In the genomic region with DNA sequence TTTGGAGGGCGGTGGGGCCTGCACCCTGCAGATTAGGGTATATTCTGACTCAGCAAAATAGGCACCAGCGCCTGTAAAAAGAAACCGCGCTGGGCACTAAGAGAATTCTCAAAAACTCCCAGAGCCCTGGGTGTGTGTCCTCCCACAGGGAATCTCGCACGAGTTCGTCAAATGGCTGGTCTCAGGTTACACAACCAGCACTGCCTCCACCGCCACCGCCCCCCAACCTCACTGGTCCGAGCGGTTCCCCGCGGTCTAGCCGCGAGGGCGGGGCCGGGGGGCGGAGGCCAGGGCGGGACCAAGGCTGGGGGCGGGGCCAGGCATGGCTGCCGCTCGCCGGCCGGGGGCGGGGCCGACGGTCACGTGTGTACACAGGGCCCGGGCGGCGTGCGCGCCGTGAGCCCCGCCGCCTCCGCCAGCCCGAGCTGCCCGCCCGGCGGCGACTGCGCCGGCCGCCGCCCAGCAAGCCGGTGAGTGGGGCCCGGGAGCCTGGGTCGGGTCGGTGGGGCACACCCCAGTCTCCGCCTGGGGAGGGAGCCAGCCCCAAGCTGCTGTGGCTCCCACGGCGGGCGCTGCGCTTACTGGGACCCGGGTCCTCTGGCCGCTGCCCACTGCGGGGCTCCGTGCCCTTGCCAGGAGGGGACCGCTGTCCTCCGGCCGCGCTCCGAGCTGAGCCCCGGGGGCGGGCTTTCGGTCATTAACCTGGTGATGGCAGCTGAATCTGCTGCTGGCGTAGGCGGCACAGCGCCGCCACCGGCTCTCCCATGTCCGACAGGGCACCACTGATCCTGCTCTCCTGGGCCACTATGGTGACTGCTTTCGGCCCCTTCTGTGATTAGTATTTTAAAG, we compare ENCODE assay signal across 8 cellular contexts. TPM values are rescaled to one million over a fixed set of nuclear protein-coding genes. Genes with fewer than 3 reads are reported as not detected.
DNase-seq lines count a peak whose midpoint lies in the region; ATAC-seq and TF ChIP-seq lines count a peak whose summit lies in the region.

A gene with protein sequence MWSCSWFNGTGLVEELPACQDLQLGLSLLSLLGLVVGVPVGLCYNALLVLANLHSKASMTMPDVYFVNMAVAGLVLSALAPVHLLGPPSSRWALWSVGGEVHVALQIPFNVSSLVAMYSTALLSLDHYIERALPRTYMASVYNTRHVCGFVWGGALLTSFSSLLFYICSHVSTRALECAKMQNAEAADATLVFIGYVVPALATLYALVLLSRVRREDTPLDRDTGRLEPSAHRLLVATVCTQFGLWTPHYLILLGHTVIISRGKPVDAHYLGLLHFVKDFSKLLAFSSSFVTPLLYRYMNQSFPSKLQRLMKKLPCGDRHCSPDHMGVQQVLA (plus strand): TSS at position 358 of the 849 bp plus-strand sequence. CDS start 12,970 bp downstream, outside the sequence.

- peaks cover 15 to 20% (median 17%) of the 10 kb centered on the region in 3 donors for H3K4me1 Mint-ChIP-seq in IgD-negative memory B cell

- peak within 1 kb of the TSS; percentile 51 to 62 for H3K4me3 ChIP-seq in muscle layer of colon (ENCODE audit: low read depth in 1 of 2, low read length in 2 of 2)

- no peaks in the 10 kb centered on the region for H3K27me3 ChIP-seq in muscle layer of colon (ENCODE audit: control insufficient read depth in 1 of 2, insufficient read depth in 2 of 2, low read length in 2 of 2)

- H3K9me3 ChIP-seq in muscle layer of colon (ENCODE audit: low read length), result no peaks in the 10 kb centered on the region

- TF ChIP-seq POLR2A in erythroblast (IDR thresholded peaks at IDR 0.05; ENCODE audit: low read length), result peak; percentile 57

- peak within 1 kb of the TSS; percentile 89 for H3K27ac ChIP-seq in muscle layer of colon (ENCODE audit: low read depth, low read length)

- peak within 1 kb of the TSS; percentile 55 to 76 (median 76) for H3K27ac Mint-ChIP-seq in IgD-negative memory B cell

- H3K4me1 ChIP-seq in muscle layer of colon (ENCODE audit: insufficient read depth, low read length), result peaks cover 27% of the 10 kb centered on the region

- ATAC-seq in GM21528 (IDR thresholded peaks at IDR 0.05; ENCODE audit: low FRiP score, unreplicated experiment), result peak; percentile 83

- DNase-seq in DMS53 (lab: John Stamatoyannopoulos, UW) (peak; percentile 97), OCI-M2 (lab: John Stamatoyannopoulos, UW; ENCODE audit: unreplicated experiment) (peak; percentile 73), activated T-cell treated with anti-CD3 and anti-CD28 coated beads for 48 hours (ENCODE audit: low read depth) (peak; percentile 95), erythroblast (lab: John Stamatoyannopoulos, UW) (peak; percentile 97 to 98)
- peak; percentile 88 to 89 for DNase-seq in stimulated activated CD8-positive, alpha-beta memory T cell treated with anti-CD3 and anti-CD28 coated beads, Interleukin-7, amount 100 ng/mL, for 1 hour (ENCODE audit: low read depth in 2 of 2)

- H3K4me3 Mint-ChIP-seq in IgD-negative memory B cell, result peak within 1 kb of the TSS; percentile 77 to 95 (median 87)

- H3K9me3 Mint-ChIP-seq in IgD-negative memory B cell, result no peaks in the 10 kb centered on the region

- peak within 1 kb of the TSS; percentile 47 for H3K9ac ChIP-seq in muscle layer of colon (ENCODE audit: low read length)

- peaks cover 1% of the 10 kb centered on the region for H3K27me3 Mint-ChIP-seq in IgD-negative memory B cell

- no peaks in the 10 kb centered on the region for H3K36me3 ChIP-seq in muscle layer of colon (ENCODE audit: insufficient read depth, low read length)

- no peaks in the 10 kb centered on the region for H3K36me3 Mint-ChIP-seq in IgD-negative memory B cell

RNA-seq across cellular contexts. Expression of the gene that starts here (rescaled TPM):
- 2.6 TPM for polyA plus RNA-seq in IgD-negative memory B cell

Comparison
In these comparisons a context has a peak if more than half of its experiments do, and no peak if none do; other contexts are left out.
1. Peak in every context shown above with its lines: DNase-seq, ATAC-seq, H3K4me3 ChIP-seq and H3K27ac ChIP-seq.